ENCODE assay signal across 6 cellular contexts in the genomic region with DNA sequence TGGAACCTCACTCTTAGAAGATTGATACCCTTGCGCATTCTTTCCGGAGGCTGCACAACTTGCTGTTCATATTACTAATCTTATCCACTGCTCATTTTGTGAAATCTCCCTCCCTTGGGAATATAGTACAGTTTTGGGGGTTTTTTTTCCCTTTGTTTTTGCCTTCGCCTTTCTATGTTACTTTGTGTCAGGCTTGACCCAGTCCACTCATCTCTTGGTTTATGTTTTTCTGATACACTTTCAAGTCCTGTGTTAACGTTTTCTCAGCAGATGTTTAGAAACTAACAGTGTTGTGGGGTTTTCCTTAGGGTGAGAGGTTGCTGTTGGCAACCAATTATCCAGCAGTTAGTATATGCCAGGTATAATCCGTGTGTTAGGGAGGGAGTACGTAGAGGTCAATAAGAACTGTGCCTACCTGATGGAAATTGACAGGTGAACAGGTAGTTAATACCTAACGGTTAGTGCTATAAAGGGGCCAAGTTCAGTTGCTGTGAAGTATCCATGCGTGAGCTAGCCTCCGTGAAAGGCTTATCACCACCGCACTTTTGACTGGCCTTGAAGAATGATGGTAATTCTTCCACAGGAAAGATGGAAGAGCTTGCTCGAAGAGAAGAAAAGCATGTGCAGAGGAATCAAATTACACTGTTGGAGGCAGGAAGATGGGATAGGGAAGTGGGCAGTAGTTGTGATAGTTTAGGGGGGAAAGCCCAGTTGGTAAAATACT. TPM values are rescaled to one million over a fixed set of nuclear protein-coding genes. Genes with fewer than 3 reads are reported as not detected.
DNase-seq lines count a peak whose midpoint lies in the region; ATAC-seq and TF ChIP-seq lines count a peak whose summit lies in the region.

No MANE protein-coding gene starts in this region.

- H3K4me1 Mint-ChIP-seq in nephron = peaks cover 39% of the 10 kb centered on the region

- intact Hi-C loops in heart left ventricle (cut with DNase I) = loop anchor here in 1 of 10 donors (5.0 kb wide), 1 partner anchor 172 kb away; no protein-coding TSS in a partner anchor
- intact Hi-C loops in cardiac septum (cut with DNase I) = no loop called here
- intact Hi-C loops in body of pancreas (cut with DNase I) = no loop called here

- peaks cover 5% of the 10 kb centered on the region for H3K36me3 Mint-ChIP-seq in nephron (ENCODE audit: low read depth)

- H3K9me3 Mint-ChIP-seq in nephron = no peaks in the 10 kb centered on the region

- TF ChIP-seq POLR2A in heart left ventricle (IDR thresholded peaks at IDR 0.05) (no peak), body of pancreas (IDR thresholded peaks at IDR 0.05) (no peak)

- DNase-seq in heart left ventricle (no peak), cardiac septum (ENCODE audit: low spot score) (no peak), body of pancreas (no peak)
- no peak for DNase-seq in stimulated activated CD4-positive, alpha-beta T cell treated with anti-CD3 and anti-CD28 coated beads, Interleukin-4, amount 100 ng/mL, for 24 hours

- H3K27me3 ChIP-seq in heart left ventricle (no peaks in the 10 kb centered on the region), body of pancreas (no peaks in the 10 kb centered on the region)

- 5 to 9% (median 8%) methylated on average over 11 of the region's 11 CpGs for WGBS in heart left ventricle, 4 donors
- 2% methylated on average over 11 of the region's 11 CpGs for WGBS in body of pancreas, 2 donors

- H3K36me3 ChIP-seq in heart left ventricle = peaks cover 0 to 23% (median 11%) of the 10 kb centered on the region in 9 donors
- peaks cover 0 to 2% of the 10 kb centered on the region in 2 donors for H3K36me3 ChIP-seq in body of pancreas (replicated peaks in 1 of 2; ENCODE audit: insufficient read depth in 1 of 2, low read depth in 2 of 2)

- peak overlapping the region; percentile 93 to 100 (median 99) for H3K27ac ChIP-seq in heart left ventricle
- H3K27ac ChIP-seq in body of pancreas = peak overlapping the region; percentile 97 to 100 (median 100)

- TF ChIP-seq CTCF in heart left ventricle (IDR thresholded peaks at IDR 0.05) (no peak), body of pancreas (IDR thresholded peaks at IDR 0.05) (no peak), nephron (IDR thresholded peaks at IDR 0.05; ENCODE audit: unreplicated experiment in 3 of 3) (no peak)

- H3K4me1 ChIP-seq in heart left ventricle = peaks cover 0 to 48% (median 38%) of the 10 kb centered on the region in 12 donors
- H3K4me1 ChIP-seq in body of pancreas = peaks cover 45% of the 10 kb centered on the region

- ATAC-seq in heart left ventricle (no peak), body of pancreas (no peak), HG03469 (IDR thresholded peaks at IDR 0.05; ENCODE audit: unreplicated experiment) (no peak)

- peak overlapping the region; percentile 91 to 99 (median 94) for H3K27ac Mint-ChIP-seq in nephron

- H3K4me3 ChIP-seq in heart left ventricle (peak overlapping the region; percentile 76 to 95 (median 90)), body of pancreas (peak overlapping the region; percentile 76 to 83)

- no peaks in the 10 kb centered on the region for H3K27me3 Mint-ChIP-seq in nephron (ENCODE audit: low read depth)

- no peaks in the 10 kb centered on the region for H3K9me3 ChIP-seq in heart left ventricle
- no peaks in the 10 kb centered on the region for H3K9me3 ChIP-seq in body of pancreas

- peak overlapping the region; percentile 98 for H3K4me3 Mint-ChIP-seq in nephron

RNA-seq across cellular contexts. Expression of gene NFYA, which starts 1.4 kb away (rescaled TPM):
- 10 to 100 TPM in 4 of 9 donors, 1 to 10 TPM in 5; 6.5 to 12.5 (median 9.7) TPM for total RNA-seq in heart left ventricle
- 1 to 10 TPM; 4.3 to 7.3 TPM for polyA plus RNA-seq in heart left ventricle
- 12.9 TPM for total RNA-seq in cardiac septum
- 10 to 100 TPM in 1 of 2 donors, 1 to 10 TPM in 1; 8.6 to 10.4 TPM for total RNA-seq in body of pancreas

RNA-seq across cellular contexts. Expression of gene OARD1, which starts 2.0 kb away (rescaled TPM):
- 10 to 100 TPM; 12.8 to 21.8 (median 17.7) TPM for total RNA-seq in heart left ventricle
- polyA plus RNA-seq in heart left ventricle = 10 to 100 TPM; 26.6 to 28.1 TPM
- total RNA-seq in cardiac septum = 15.4 TPM
- total RNA-seq in body of pancreas = 10 to 100 TPM; 15.0 to 27.4 TPM

RNA-seq across cellular contexts. Expression of gene APOBEC2, which starts 21.1 kb away (rescaled TPM):
- total RNA-seq in heart left ventricle (100 to 1,000 TPM; 139 to 524 (median 237) TPM), cardiac septum (174 TPM), body of pancreas (1 to 10 TPM; 2.3 to 4.0 TPM)
- 100 to 1,000 TPM in 1 of 2 donors, 10 to 100 TPM in 1; 72.3 to 237 TPM for polyA plus RNA-seq in heart left ventricle

RNA-seq across cellular contexts. Expression of gene TSPO2, which starts 31.9 kb away (rescaled TPM):
- total RNA-seq in heart left ventricle = not detected
- not detected for polyA plus RNA-seq in heart left ventricle
- total RNA-seq in cardiac septum = not detected
- not detected for total RNA-seq in body of pancreas

RNA-seq across cellular contexts. Expression of gene UNC5CL, which starts 35.1 kb away (rescaled TPM):
- total RNA-seq in heart left ventricle (1 to 10 TPM in 1 of 9 donors, under 1 TPM in 8; 0.21 to 1.1 (median 0.50) TPM), cardiac septum (1.0 TPM), body of pancreas (10 to 100 TPM; 17.4 to 30.3 TPM)
- under 1 TPM; 0.50 to 0.65 TPM for polyA plus RNA-seq in heart left ventricle

Comparison
In these comparisons a context has a peak if more than half of its experiments do, and no peak if none do; other contexts are left out.
1. RNA of gene APOBEC2, which starts 21.1 kb away (total RNA-seq): 139 to 524 TPM in heart left ventricle and 174 TPM in cardiac septum (single experiment); 2.3 to 4.0 TPM in body of pancreas; every median in the first group is over 10 times any median in the second.